ENCODE assay signal across 13 cellular contexts in the genomic region with DNA sequence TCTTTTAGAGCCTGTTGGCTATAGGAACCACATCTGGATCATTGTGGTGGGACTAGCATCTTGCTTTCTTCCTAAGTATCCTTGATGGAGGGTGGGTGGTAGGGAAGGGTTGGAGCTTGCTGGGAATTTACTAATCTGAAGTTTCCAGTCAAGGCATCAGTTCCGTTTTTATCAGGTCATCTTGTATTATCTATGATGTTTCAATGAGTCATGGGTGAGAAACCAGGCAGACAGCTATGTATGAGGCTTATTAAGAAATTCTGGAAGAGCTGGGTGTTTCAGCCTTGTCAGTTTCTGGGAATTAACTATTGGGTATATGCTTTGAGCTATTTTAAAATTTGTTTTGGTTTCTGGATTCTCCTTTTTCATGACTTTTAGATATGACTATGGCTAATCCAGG. TPM values are rescaled to one million over a fixed set of nuclear protein-coding genes. Genes with fewer than 3 reads are reported as not detected.
DNase-seq lines count a peak whose midpoint lies in the region; ATAC-seq and TF ChIP-seq lines count a peak whose summit lies in the region.
"Had no signal": no experiment of that assay in that cellular context is flagged by ENCODE, and none has a peak within 500 bp of the region (broad histone marks: within the 10 kb centered on the region; RNA-seq: fewer than 3 reads in every experiment).

No MANE protein-coding gene starts in this region.

- no peak overlapping the region for H2BK5ac ChIP-seq in trophoblast cell (ENCODE audit: low read depth, low read length, poor library complexity)

- no peak for TF ChIP-seq POLR2A in Peyer's patch (IDR thresholded peaks at IDR 0.05)

- no CpG with 5 or more reads among the region's 1 CpG for WGBS in trophoblast cell (ENCODE audit: extremely low coverage, insufficient coverage, insufficient read length)

- H3K27me3 ChIP-seq in trophoblast cell (ENCODE audit: insufficient read depth, low read length), result no peaks in the 10 kb centered on the region
- H3K27me3 ChIP-seq in Peyer's patch, result no peaks in the 10 kb centered on the region
- H3K27me3 ChIP-seq: gastroesophageal sphincter had no signal

- DNase-seq in activated CD4-positive, CD25-positive, alpha-beta regulatory T cell treated with anti-CD3 and anti-CD28 coated beads, Interleukin-2, amount 50 U/mL, for 72 hours, result no peak
- DNase-seq in NCI-H226 (peak; percentile 74), chondrocyte (ENCODE audit: low spot score) (no peak), trophoblast cell (peak; percentile 62 to 91), NCI-H1436 (lab: John Stamatoyannopoulos, UW) (no peak), Peyer's patch (no peak), ecto neural progenitor cell (ENCODE audit: low spot score) (no peak)
- DNase-seq: ACHN; NCI-H187; nucleus accumbens; stimulated activated naive CD4-positive, alpha-beta T cell had no signal

- H3K9ac ChIP-seq in trophoblast cell (ENCODE audit: low read length), result no peak overlapping the region

- H3K27ac ChIP-seq in trophoblast cell (ENCODE audit: low read depth, low read length) (no peak overlapping the region), Peyer's patch (no peak overlapping the region)
- H3K27ac ChIP-seq: gastroesophageal sphincter had no signal

- H3K4me3 ChIP-seq in trophoblast cell (ENCODE audit: low read depth, low read length) (no peak overlapping the region), Peyer's patch (no peak overlapping the region)
- H3K4me3 ChIP-seq: gastroesophageal sphincter had no signal

- H3K36me3 Mint-ChIP-seq in chondrocyte (ENCODE audit: low read depth), result peaks cover 18% of the 10 kb centered on the region

- peak; percentile 25 to 43 for ATAC-seq in activated CD4-positive, CD25-positive, alpha-beta regulatory T cell treated with anti-CD3 and anti-CD28 coated beads, Interleukin-2, amount 50 U/mL, for 24 hours
- ATAC-seq: gastroesophageal sphincter had no signal

- no peak overlapping the region for H2BK120ac ChIP-seq in trophoblast cell (ENCODE audit: insufficient read depth, low read length, poor library complexity)

- no peaks in the 10 kb centered on the region for H3K27me3 Mint-ChIP-seq in chondrocyte (ENCODE audit: low read depth)

- no peak overlapping the region for H3K4me3 Mint-ChIP-seq in chondrocyte (ENCODE audit: unreplicated experiment)

- no peaks in the 10 kb centered on the region for H3K9me3 ChIP-seq in trophoblast cell (ENCODE audit: insufficient read depth, low read depth, low read length)
- no peaks in the 10 kb centered on the region for H3K9me3 ChIP-seq in Peyer's patch
- H3K9me3 ChIP-seq: gastroesophageal sphincter had no signal

- TF ChIP-seq CTCF in chondrocyte (IDR thresholded peaks at IDR 0.05) (no peak), Peyer's patch (IDR thresholded peaks at IDR 0.05) (no peak)

- H3K79me1 ChIP-seq in trophoblast cell (ENCODE audit: low read length), result no peaks in the 10 kb centered on the region

- no peak overlapping the region for H3K4me2 ChIP-seq in trophoblast cell (ENCODE audit: low read length)

- H4K8ac ChIP-seq in trophoblast cell (ENCODE audit: low read depth, low read length), result no peak overlapping the region

- no peak overlapping the region for H3K18ac ChIP-seq in trophoblast cell (ENCODE audit: low read length)

- no peak overlapping the region for H2AFZ ChIP-seq in trophoblast cell (ENCODE audit: insufficient read depth, low read length, poor library complexity)

- no peak overlapping the region for H3K14ac ChIP-seq in trophoblast cell (ENCODE audit: low read length)

- H3K23ac ChIP-seq in trophoblast cell (ENCODE audit: low read length), result no peak overlapping the region

- H3K79me2 ChIP-seq in trophoblast cell (ENCODE audit: control insufficient read depth, insufficient read depth, low read length, poor library complexity), result no peaks in the 10 kb centered on the region

- H3K27ac Mint-ChIP-seq in chondrocyte (ENCODE audit: unreplicated experiment), result peak overlapping the region; percentile 19

- H2BK12ac ChIP-seq in trophoblast cell (ENCODE audit: low read length), result no peak overlapping the region

- H4K12ac ChIP-seq in trophoblast cell (ENCODE audit: low read depth, low read length), result no peak overlapping the region

- H4K91ac ChIP-seq in trophoblast cell (ENCODE audit: low read depth, low read length), result no peak overlapping the region

- H3K4me1 Mint-ChIP-seq in chondrocyte (ENCODE audit: low read depth), result peaks cover 8% of the 10 kb centered on the region

- no peaks in the 10 kb centered on the region for H3K9me3 Mint-ChIP-seq in chondrocyte (ENCODE audit: low read depth)

- H2AK5ac ChIP-seq in trophoblast cell (ENCODE audit: low read length), result no peak overlapping the region

- H3K4ac ChIP-seq in trophoblast cell (ENCODE audit: low read depth, low read length), result no peak overlapping the region

- no peaks in the 10 kb centered on the region for H3K4me1 ChIP-seq in trophoblast cell (ENCODE audit: control insufficient read depth in 1 of 2, insufficient read depth in 2 of 2, low read length in 2 of 2)
- H3K4me1 ChIP-seq in Peyer's patch, result no peaks in the 10 kb centered on the region
- H3K4me1 ChIP-seq: gastroesophageal sphincter had no signal

- H3K36me3 ChIP-seq in trophoblast cell (ENCODE audit: control insufficient read depth in 1 of 2, insufficient read depth in 2 of 2, low read length in 2 of 2) (peaks cover 25 to 29% of the 10 kb centered on the region in 2 experiments), Peyer's patch (peaks cover 0 to 84% (median 0%) of the 10 kb centered on the region in 3 donors)

RNA-seq across cellular contexts. Expression of a gene that starts 11.3 kb away (rescaled TPM):
- total RNA-seq in chondrocyte, result 17.8 to 21.3 TPM (median 19.9 TPM) in 3 replicates
- 18.6 and 18.9 TPM in 2 replicates for polyA plus RNA-seq in trophoblast cell (2013)
- 10 to 100 TPM in 3 of 4 donors, 1 to 10 TPM in 1; 9.4 to 21.2 (median 13.7) TPM for total RNA-seq in Peyer's patch

RNA-seq across cellular contexts. Expression of a gene that starts 21.5 kb away (rescaled TPM):
- total RNA-seq in chondrocyte (13.0 to 14.8 TPM (median 13.6 TPM) in 3 replicates), Peyer's patch (1 to 10 TPM; 1.4 to 7.4 (median 2.7) TPM)
- polyA plus RNA-seq in trophoblast cell (2013), result 2.7 and 2.8 TPM in 2 replicates

RNA-seq across cellular contexts. Expression of a gene that starts 22.0 kb away (rescaled TPM):
- 25.2 to 33.6 TPM (median 26.8 TPM) in 3 replicates for total RNA-seq in chondrocyte
- polyA plus RNA-seq in trophoblast cell (2013), result 7.1 and 7.9 TPM in 2 replicates
- total RNA-seq in Peyer's patch, result 10 to 100 TPM in 1 of 4 donors, 1 to 10 TPM in 3; 1.2 to 26.4 (median 8.0) TPM

RNA-seq across cellular contexts. Expression of a gene that starts 24.6 kb away (rescaled TPM):
- total RNA-seq in chondrocyte, result 4.8 to 6.0 TPM (median 5.6 TPM) in 3 replicates
- 0.52 and 0.64 TPM in 2 replicates for polyA plus RNA-seq in trophoblast cell (2013)
- total RNA-seq in Peyer's patch, result 10 to 100 TPM; 12.4 to 20.8 (median 16.8) TPM

RNA-seq across cellular contexts. Expression of a gene that starts 27.0 kb away (rescaled TPM):
- total RNA-seq in chondrocyte, result 2.1 to 3.2 TPM (median 2.3 TPM) in 3 replicates
- polyA plus RNA-seq in trophoblast cell (2013), result 0.48 and 0.51 TPM in 2 replicates
- total RNA-seq in Peyer's patch, result 1 to 10 TPM in 1 of 4 donors, not detected in 3; 1.7 TPM

Comparison
In these comparisons a context has a peak if more than half of its experiments do, and no peak if none do; other contexts are left out.
1. DNase-seq: peak in NCI-H226 (single experiment) and trophoblast cell (2 of 2); none in activated CD4-positive, CD25-positive, alpha-beta regulatory T cell treated with anti-CD3 and anti-CD28 coated beads, Interleukin-2, amount 50 U/mL, for 72 hours (single experiment), chondrocyte (single experiment), NCI-H1436 (single experiment), Peyer's patch (0 of 3) and ecto neural progenitor cell (single experiment).